9 cellular contexts compared by ENCODE assay signal in the genomic region with DNA sequence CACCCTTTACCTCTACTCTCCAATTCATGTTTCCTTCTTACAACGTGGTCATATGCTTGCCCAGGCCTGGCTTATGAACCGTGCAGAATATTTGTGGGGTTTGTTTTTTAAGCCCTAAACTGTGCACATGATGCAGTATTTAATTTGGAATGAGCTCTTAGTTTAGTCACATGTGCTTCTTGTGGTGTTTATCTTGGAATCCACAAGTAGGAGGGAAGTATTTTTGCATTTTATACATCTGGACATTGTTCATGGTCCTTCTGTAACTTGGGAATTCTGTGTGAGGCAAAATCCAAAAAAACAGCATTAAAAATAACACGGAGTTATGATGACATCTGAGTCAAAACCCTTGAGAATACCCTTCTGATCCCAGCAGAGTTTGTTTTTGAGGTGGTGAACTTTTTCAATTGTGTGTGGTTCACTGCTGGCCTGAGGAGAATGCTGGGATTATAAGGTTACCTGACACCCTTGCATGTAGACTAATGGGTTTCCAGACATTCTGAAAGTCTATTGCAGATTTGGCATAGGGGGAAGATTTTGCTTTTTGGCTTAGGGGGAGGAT.
DNase-seq lines count a peak whose midpoint lies in the region; ATAC-seq, FAIRE-seq and TF ChIP-seq lines count a peak whose summit lies in the region.
"Had no signal": no experiment of that assay in that cellular context is flagged by ENCODE, and none has a peak within 500 bp of the region (broad histone marks: within the 10 kb centered on the region; RNA-seq: fewer than 3 reads in every experiment).

No MANE protein-coding gene starts in this region.

- peak overlapping the region; percentile 37 to 98 (median 62) for H3K27ac Mint-ChIP-seq in H9

- no peak overlapping the region for H3T11ph ChIP-seq in H9 (ENCODE audit: low read length)

- H2AFZ ChIP-seq in H9 (ENCODE audit: low read length) (no peak overlapping the region), GM12878 (ENCODE audit: control insufficient read depth, low read depth, low read length) (no peak overlapping the region)

- TF ChIP-seq CTCF in H9 (conservative IDR thresholded peaks at IDR 0.05) (no peak), GM12878 (IDR thresholded peaks at IDR 0.05 in 2 of 3, conservative IDR thresholded peaks at IDR 0.05 in 1 of 3; ENCODE audit: control insufficient read depth in 2 of 3, extremely low read depth in 1 of 3, insufficient read depth in 1 of 3, low read depth in 3 of 3, low read length in 3 of 3) (no peak)

- RAD21 ChIA-PET in GM12878 (lab: Charles Lee; ENCODE audit: unreplicated experiment): interaction anchor here (1.0 to 2.4 kb wide), 6 partner anchors 103 to 848 kb away, joined by 3 to 14 read pairs (median 4); no protein-coding TSS in a partner anchor

- H3K4me3 ChIP-seq in GM12878 (no peak overlapping the region), iPS-18a (ENCODE audit: low read length) (no peak overlapping the region)

- H3K4me1 Mint-ChIP-seq in H9: peaks cover 51 to 59% of the 10 kb centered on the region in 2 experiments

- H3K79me2 ChIP-seq in H9 (ENCODE audit: insufficient read depth, low read length): no peaks in the 10 kb centered on the region
- no peaks in the 10 kb centered on the region for H3K79me2 ChIP-seq in GM12878 (ENCODE audit: control insufficient read depth, insufficient read depth, low read length)

- no peak overlapping the region for H2BK20ac ChIP-seq in H9 (ENCODE audit: low read depth, low read length, poor library complexity, severe bottlenecking)

- no peaks in the 10 kb centered on the region for H3K23me2 ChIP-seq in H9 (ENCODE audit: insufficient read length, low read depth, low read length, poor library complexity, severe bottlenecking)

- H3K27me3 Mint-ChIP-seq in H9 (ENCODE audit: low read depth): no peaks in the 10 kb centered on the region; the same call in 1 of the 2 replicates

- WGBS in H9 (ENCODE audit: extremely low coverage, insufficient read length, low lambda C conversion rate): no CpG with 5 or more reads among the region's 3 CpGs
- 33% methylated on average over 3 of the region's 3 CpGs for WGBS in GM12878 (ENCODE audit: insufficient coverage, insufficient replicate concordance, low lambda C conversion rate, missing lambda C conversion rate)

- no peaks in the 10 kb centered on the region for H3K79me1 ChIP-seq in H9 (ENCODE audit: insufficient read depth, low read depth, low read length, poor library complexity, severe bottlenecking)

- no peaks in the 10 kb centered on the region for H3K27me3 ChIP-seq in H9 (ENCODE audit: insufficient read depth, low read length)
- H3K27me3 ChIP-seq in GM12878 (replicated peaks in 1 of 2; ENCODE audit: control insufficient read depth in 2 of 2, insufficient read depth in 2 of 2, low read length in 1 of 2): no peaks in the 10 kb centered on the region
- H3K27me3 ChIP-seq in iPS-18a (ENCODE audit: control insufficient read depth, insufficient read depth, low read length): no peaks in the 10 kb centered on the region

- H2BK12ac ChIP-seq in H9 (ENCODE audit: insufficient read length, low read depth, low read length): no peak overlapping the region

- no peak overlapping the region for H4K91ac ChIP-seq in H9 (ENCODE audit: insufficient read length, low read depth, low read length)

- no peak overlapping the region for H4K8ac ChIP-seq in H9 (replicated peaks; ENCODE audit: insufficient read length, low read depth, low read length)

- SMC1A ChIA-PET in GM12878 (lab: Charles Lee; ENCODE audit: uncharacterized antibody, unreplicated experiment): interaction anchor here (0.6 to 3.7 kb wide), 16 partner anchors 48 to 903 kb away, joined by 3 to 17 read pairs (median 4); no protein-coding TSS in a partner anchor

- ATAC-seq in GM12878: no peak

- no peak overlapping the region for H2BK120ac ChIP-seq in H9 (ENCODE audit: low read depth, low read length, poor library complexity, severe bottlenecking)

- no peak overlapping the region for H3K4ac ChIP-seq in H9 (ENCODE audit: low read depth, low read length)

- H3K56ac ChIP-seq in H9 (ENCODE audit: insufficient read length, low read depth, low read length): no peak overlapping the region

- TF ChIP-seq EP300 in GM12878 (IDR thresholded peaks at IDR 0.05; ENCODE audit: borderline replicate concordance in 1 of 2, control insufficient read depth in 1 of 2, low read depth in 2 of 2, low read length in 2 of 2): no peak

- DNase-seq in H9: no peak
- DNase-seq in GM12878 (ENCODE audit: low read depth, low spot score): no peak
- DNase-seq in smooth muscle cell of the brain vasculature (ENCODE audit: low read depth, low spot score): peak; percentile 94
- DNase-seq in SIG-M5 treated with dmso at 0.1 percent for 504 hours (lab: John Stamatoyannopoulos, UW; ENCODE audit: unreplicated experiment): no peak
- no peak for DNase-seq in NCI-H187 (lab: John Stamatoyannopoulos, UW)
- no peak for DNase-seq in NK-92 treated with Interleukin-12 subunit alpha and Interleukin-12 subunit beta, amount 100 ng/mL, for 24 hours (lab: John Stamatoyannopoulos, UW)
- no peak for DNase-seq in amygdala (lab: John Stamatoyannopoulos, UW)
- DNase-seq: NCI-H2227 treated with DMSO at 0.1 percent for 48 hours had no signal

- in situ Hi-C loops in GM12878 (cut with MboI): loop anchor here (5.0 kb wide), 1 partner anchor 306 kb away; no protein-coding TSS in a partner anchor

- H3K23ac ChIP-seq in H9 (ENCODE audit: insufficient read length, low read depth, low read length): no peak overlapping the region

- POLR2A ChIA-PET in GM12878 (lab: Charles Lee): no interaction called here

- intact Hi-C loops in GM12878 (cut with micrococcal nuclease; ENCODE audit: unreplicated experiment): loop anchor here (10.0 kb wide), 2 partner anchors 464 to 534 kb away; no protein-coding TSS in a partner anchor

- H4K5ac ChIP-seq in H9 (ENCODE audit: insufficient read length, low read depth, low read length): no peak overlapping the region

- H3K27ac ChIP-seq in H9 (ENCODE audit: insufficient read length, low read depth, low read length): no peak overlapping the region
- H3K27ac ChIP-seq in GM12878 (ENCODE audit: control insufficient read depth, insufficient read depth): no peak overlapping the region
- H3K27ac ChIP-seq in iPS-18a (ENCODE audit: low read length): peak overlapping the region; percentile 31

- H3K4me2 ChIP-seq in H9 (ENCODE audit: insufficient read depth, insufficient read length, low read length) (no peak overlapping the region), GM12878 (ENCODE audit: control insufficient read depth, insufficient read depth) (no peak overlapping the region)

- H3K4me3 Mint-ChIP-seq in H9: no peak overlapping the region

- H3K18ac ChIP-seq in H9 (ENCODE audit: insufficient read length, low read depth, low read length): no peak overlapping the region

- BruUV-seq in GM12878 (replicated peaks; lab: Mats Ljungman, UMichigan): no TSS peak

- no peak overlapping the region for H2AK5ac ChIP-seq in H9 (ENCODE audit: insufficient read length, low read length)

- no peaks in the 10 kb centered on the region for H3K36me3 Mint-ChIP-seq in H9 (ENCODE audit: insufficient read depth in 1 of 3, low read depth in 3 of 3)

- CTCF ChIA-PET in GM12878 (lab: Yijun Ruan, JAX): interaction anchor here (0.7 to 7.4 kb wide), 6 partner anchors 104 to 1167 kb away, joined by 3 to 51 read pairs (median 7); no protein-coding TSS in a partner anchor

- no peaks in the 10 kb centered on the region for H3K9me3 Mint-ChIP-seq in H9

- TF ChIP-seq POLR2A in GM12878 (IDR thresholded peaks at IDR 0.05; ENCODE audit: low read depth, low read length): no peak

- H3K9ac ChIP-seq in H9 (ENCODE audit: extremely low read depth, insufficient read length, low read length) (no peak overlapping the region), GM12878 (ENCODE audit: control insufficient read depth, insufficient read depth, low read length) (no peak overlapping the region), iPS-18a (ENCODE audit: low read length) (no peak overlapping the region)

- H3K4me1 ChIP-seq in H9 (ENCODE audit: insufficient read depth, low read length): peaks cover 4% of the 10 kb centered on the region; the same call in 1 of the 2 replicates
- H3K4me1 ChIP-seq in GM12878 (ENCODE audit: control insufficient read depth, insufficient read depth, low read length): no peaks in the 10 kb centered on the region
- H3K4me1 ChIP-seq in iPS-18a (ENCODE audit: control insufficient read depth, low read depth, low read length): peaks cover 58% of the 10 kb centered on the region

- no peak overlapping the region for H2BK5ac ChIP-seq in H9 (ENCODE audit: insufficient read length, low read length)

- no peak for TF ChIP-seq RAD21 in GM12878 (IDR thresholded peaks at IDR 0.05; ENCODE audit: insufficient read depth, low read depth, low read length)

- H3K36me3 ChIP-seq in GM12878 (ENCODE audit: control insufficient read depth in 2 of 2, insufficient read depth in 2 of 2, low read length in 1 of 2) (no peaks in the 10 kb centered on the region), iPS-18a (ENCODE audit: control insufficient read depth, low read depth, low read length) (no peaks in the 10 kb centered on the region)

- no peak overlapping the region for H3K14ac ChIP-seq in H9 (ENCODE audit: insufficient read depth, low read length)

- no peak for FAIRE-seq in GM12878 (lab: Jason Lieb, UNC)

- no peaks in the 10 kb centered on the region for H3K9me3 ChIP-seq in H9 (ENCODE audit: control insufficient read depth, low read depth, low read length)
- H3K9me3 ChIP-seq in GM12878 (replicated peaks; ENCODE audit: control insufficient read depth, insufficient read depth, low read length): no peaks in the 10 kb centered on the region
- no peaks in the 10 kb centered on the region for H3K9me3 ChIP-seq in iPS-18a (ENCODE audit: control insufficient read depth, low read depth, low read length)

- no peaks in the 10 kb centered on the region for H4K20me1 ChIP-seq in H9 (ENCODE audit: control insufficient read depth, insufficient read depth, insufficient read length)
- H4K20me1 ChIP-seq in GM12878 (ENCODE audit: control insufficient read depth, insufficient read depth): no peaks in the 10 kb centered on the region

- no peak overlapping the region for H2BK15ac ChIP-seq in H9 (ENCODE audit: low read depth, low read length)
